ENCODE assay signal across 8 cellular contexts in genomic region chr1:224733021-224733911, GRCh38.
DNase-seq lines count a peak whose midpoint lies in the region; ATAC-seq and TF ChIP-seq lines count a peak whose summit lies in the region.

No MANE protein-coding gene starts in this region.

- H3K27me3 Mint-ChIP-seq in natural killer cell (ENCODE audit: low read depth in 2 of 2), result no peaks in the 10 kb centered on the region

- H3K9ac ChIP-seq in skeletal muscle tissue (ENCODE audit: low read depth in 1 of 3, low read length in 3 of 3), result peak overlapping the region in 2 of 3 donors; percentile 33 to 47

- no peaks in the 10 kb centered on the region for H3K36me3 Mint-ChIP-seq in natural killer cell

- peaks cover 19 to 35% (median 28%) of the 10 kb centered on the region in 3 donors for H3K4me1 ChIP-seq in skeletal muscle tissue (ENCODE audit: control insufficient read depth in 3 of 3, insufficient read depth in 3 of 3, low read length in 3 of 3)

- no peaks in the 10 kb centered on the region for H3K27me3 ChIP-seq in GM06990 (replicated peaks; ENCODE audit: control insufficient read depth, insufficient read depth, low read length)
- no peaks in the 10 kb centered on the region for H3K27me3 ChIP-seq in skeletal muscle tissue (ENCODE audit: control insufficient read depth in 3 of 3, insufficient read depth in 3 of 3, low read length in 3 of 3)

- peak; percentile 61 for DNase-seq in GM06990 (ENCODE audit: extremely low read depth, insufficient read length)
- peak; percentile 29 for DNase-seq in HPDE6-E6E7 (ENCODE audit: extremely low spot score)
- peak; percentile 40 for DNase-seq in epithelial cell of prostate (ENCODE audit: low read depth, low spot score)
- no peak for DNase-seq in 8988T
- no peak for DNase-seq in NCI-H2227 treated with DMSO at 0.1 percent for 48 hours (lab: John Stamatoyannopoulos, UW)
- no peak for DNase-seq in natural killer cell

- H3K4me3 ChIP-seq in GM06990 (replicated peaks; ENCODE audit: low read depth, low read length) (no peak overlapping the region; the same call in 1 of the 2 replicates), skeletal muscle tissue (ENCODE audit: low read length in 3 of 3) (no peak overlapping the region)

- H3K4me3 Mint-ChIP-seq in natural killer cell, result no peak overlapping the region

- peaks cover 0 to 12% of the 10 kb centered on the region in 2 donors for H3K4me1 Mint-ChIP-seq in natural killer cell

- no peaks in the 10 kb centered on the region for H3K9me3 ChIP-seq in skeletal muscle tissue (ENCODE audit: control insufficient read depth in 3 of 3, low read length in 3 of 3)

- H3K27ac ChIP-seq in epithelial cell of prostate, result peak overlapping the region; percentile 72
- H3K27ac ChIP-seq in skeletal muscle tissue (ENCODE audit: low read depth, low read length), result peak overlapping the region; percentile 80

- no peak overlapping the region for H3K27ac Mint-ChIP-seq in natural killer cell

- H3K9me3 Mint-ChIP-seq in natural killer cell, result no peaks in the 10 kb centered on the region

- H3K36me3 ChIP-seq in GM06990 (ENCODE audit: control insufficient read depth, insufficient read depth, low read length) (no peaks in the 10 kb centered on the region), skeletal muscle tissue (ENCODE audit: control insufficient read depth in 3 of 3, insufficient read depth in 3 of 3, low read length in 3 of 3) (no peaks in the 10 kb centered on the region)

- no peak for TF ChIP-seq CTCF in GM06990 (IDR thresholded peaks at IDR 0.05; ENCODE audit: insufficient read depth, low read length, poor library complexity, severe bottlenecking)
- TF ChIP-seq CTCF in natural killer cell (IDR thresholded peaks at IDR 0.05), result no peak

- peak; percentile 57 for ATAC-seq in GM21515 (IDR thresholded peaks at IDR 0.05; ENCODE audit: unreplicated experiment)
- no peak for ATAC-seq in natural killer cell

- intact Hi-C loops in natural killer cell (cut with micrococcal nuclease), result no loop called here

Comparison
In these comparisons a context has a peak if more than half of its experiments do, and no peak if none do; other contexts are left out.
1. DNase-seq: peak in GM06990 (single experiment), HPDE6-E6E7 (single experiment) and epithelial cell of prostate (single experiment); none in 8988T (single experiment), NCI-H2227 treated with DMSO at 0.1 percent for 48 hours (single experiment) and natural killer cell (single experiment).